In the genomic region with DNA sequence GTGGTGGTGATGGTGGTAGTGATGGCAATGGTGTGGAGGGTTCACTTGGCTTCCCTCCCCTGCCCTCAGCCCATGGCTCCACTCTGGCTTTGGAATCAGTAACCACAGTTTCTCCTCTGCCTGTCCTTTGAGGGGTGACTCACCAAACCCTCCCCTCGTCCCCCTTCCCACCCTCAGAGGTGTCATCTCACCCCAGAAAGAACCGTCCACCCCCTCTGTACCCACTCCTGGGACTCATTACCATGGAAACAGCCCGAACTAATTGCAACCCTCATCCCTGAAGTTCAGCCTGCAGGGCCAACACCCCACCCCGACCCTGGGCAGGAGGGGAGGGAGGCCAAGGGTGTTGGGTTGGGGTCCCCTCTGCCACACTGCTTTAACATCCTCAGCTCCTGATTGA, we compare ENCODE assay signal across 1 cellular context.
A peak's percentile ranks its signal among the peaks of the same experiment; 100 is the strongest.
TF ChIP-seq lines count a peak whose summit lies in the region.

No MANE protein-coding gene starts in this region.

TF ChIP-seq in IMR-90, 13 proteins besides CTCF, POLR2A, EP300 and RAD21:
- peak; percentile 60; the same call in 1 of the 2 replicates for TF ChIP-seq FOS (IDR thresholded peaks at IDR 0.05; ENCODE audit: low read depth, low read length)
- TF ChIP-seq CHD1 (IDR thresholded peaks at IDR 0.05; ENCODE audit: low read depth, low read length), result no peak
- TF ChIP-seq NFE2L2 (IDR thresholded peaks at IDR 0.05; ENCODE audit: low read depth, low read length), result no peak
- no peak for TF ChIP-seq SMC3 (IDR thresholded peaks at IDR 0.05; ENCODE audit: low read depth, low read length)
- TF ChIP-seq MAFK (IDR thresholded peaks at IDR 0.05; ENCODE audit: low read depth, low read length), result no peak
- TF ChIP-seq, protein P1, sequence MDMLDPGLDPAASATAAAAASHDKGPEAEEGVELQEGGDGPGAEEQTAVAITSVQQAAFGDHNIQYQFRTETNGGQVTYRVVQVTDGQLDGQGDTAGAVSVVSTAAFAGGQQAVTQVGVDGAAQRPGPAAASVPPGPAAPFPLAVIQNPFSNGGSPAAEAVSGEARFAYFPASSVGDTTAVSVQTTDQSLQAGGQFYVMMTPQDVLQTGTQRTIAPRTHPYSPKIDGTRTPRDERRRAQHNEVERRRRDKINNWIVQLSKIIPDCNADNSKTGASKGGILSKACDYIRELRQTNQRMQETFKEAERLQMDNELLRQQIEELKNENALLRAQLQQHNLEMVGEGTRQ (IDR thresholded peaks at IDR 0.05; ENCODE audit: low read depth, low read length), result no peak
- TF ChIP-seq MAZ (IDR thresholded peaks at IDR 0.05; ENCODE audit: borderline replicate concordance, low read depth, low read length), result peak; percentile 47; the same call in 1 of the 2 replicates
- no peak for TF ChIP-seq RFX5 (IDR thresholded peaks at IDR 0.05; ENCODE audit: low read depth, low read length)
- TF ChIP-seq BHLHE40 (IDR thresholded peaks at IDR 0.05; ENCODE audit: low read depth, low read length), result no peak
- TF ChIP-seq MXI1 (IDR thresholded peaks at IDR 0.05; ENCODE audit: borderline replicate concordance, low read depth, low read length), result no peak
